ENCODE assay signal across 18 cellular contexts in genomic region chr1:226638001-226638601, GRCh38.
DNase-seq lines count a peak whose midpoint lies in the region; ATAC-seq, FAIRE-seq and TF ChIP-seq lines count a peak whose summit lies in the region.
"Had no signal": no experiment of that assay in that cellular context is flagged by ENCODE, and none has a peak within 500 bp of the region (broad histone marks: within the 10 kb centered on the region; RNA-seq: fewer than 3 reads in every experiment).

No MANE protein-coding gene starts in this region.

- H3K36me3 ChIP-seq in CD8-positive, alpha-beta memory T cell (ENCODE audit: insufficient read depth, low read length), result peaks cover 48% of the 10 kb centered on the region
- H3K36me3 ChIP-seq in gastrocnemius medialis, result peaks cover 0 to 7% of the 10 kb centered on the region in 2 donors

- H3K27me3 ChIP-seq in CD8-positive, alpha-beta memory T cell (ENCODE audit: insufficient read depth, low read length, poor library complexity, severe bottlenecking), result no peaks in the 10 kb centered on the region
- H3K27me3 ChIP-seq in right cardiac atrium (ENCODE audit: control insufficient read depth, insufficient read depth) (no peaks in the 10 kb centered on the region), gastrocnemius medialis (no peaks in the 10 kb centered on the region)
- H3K27me3 ChIP-seq: neutrophil had no signal

- FAIRE-seq in GM12891 (lab: Jason Lieb, UNC), result no peak
- FAIRE-seq: frontal cortex, HTR-8/SVneo had no signal

- H3K36me3 Mint-ChIP-seq in CD8-positive, alpha-beta memory T cell, result peaks cover 1 to 90% (median 4%) of the 10 kb centered on the region in 3 donors
- peaks cover 57% of the 10 kb centered on the region for H3K36me3 Mint-ChIP-seq in activated naive CD4-positive, alpha-beta T cell treated with anti-CD3 and anti-CD28 coated beads, Interleukin-2, amount 10 ng/mL, durations not matched to agents 7 days and 5 days
- H3K36me3 Mint-ChIP-seq: WTC11 had no signal

- TF ChIP-seq CTCF in gastrocnemius medialis (IDR thresholded peaks at IDR 0.05 in 4 of 5, conservative IDR thresholded peaks at IDR 0.05 in 1 of 5), result no peak

- H3K4me3 ChIP-seq in CD8-positive, alpha-beta memory T cell (ENCODE audit: low read length), result no peak overlapping the region
- no peak overlapping the region for H3K4me3 ChIP-seq in right cardiac atrium (ENCODE audit: low read length)
- no peak overlapping the region for H3K4me3 ChIP-seq in gastrocnemius medialis

- no peak for ATAC-seq in right cardiac atrium
- ATAC-seq in gastrocnemius medialis, result peak in 1 of 2 donors; percentile 11
- no peak for ATAC-seq in GM21367 (IDR thresholded peaks at IDR 0.05; ENCODE audit: unreplicated experiment)
- ATAC-seq in HG03108 (IDR thresholded peaks at IDR 0.05; ENCODE audit: unreplicated experiment), result no peak
- ATAC-seq: activated naive CD4-positive, alpha-beta T cell treated with anti-CD3 and anti-CD28 coated beads, Interleukin-2, amount 50 U/mL, for 72 hours; SK-N-SH treated with all-trans-retinoic acid at 6 μM for 48 hours had no signal

- in situ Hi-C loops in gastrocnemius medialis (cut with MboI; ENCODE audit: low sequenced_read_pairs in 4 of 4), result loop anchor here in 1 of 4 donors (5.0 to 25.0 kb wide), 2 partner anchors 49 to 799 kb away; no protein-coding TSS in a partner anchor

- peak in 1 of 5 donors; percentile 39 for DNase-seq in CD8-positive, alpha-beta memory T cell
- DNase-seq in activated naive CD4-positive, alpha-beta T cell treated with anti-CD3 and anti-CD28 coated beads, Interleukin-2, amount 10 ng/mL, durations not matched to agents 7 days and 5 days, result peak; percentile 17
- DNase-seq in right cardiac atrium, result peak in 2 of 3 donors; percentile 45 to 56
- peak in 1 of 2 donors; percentile 14 for DNase-seq in gastrocnemius medialis
- DNase-seq in GM12891 (ENCODE audit: insufficient read length, low spot score), result no peak
- DNase-seq in GOT3 (lab: John Stamatoyannopoulos, UW), result no peak
- DNase-seq: NCI-H1092; stimulated activated CD4-positive, alpha-beta T cell treated with anti-CD3 and anti-CD28 coated beads, Interleukin-1b, Interleukin-23, amount 100 ng/mL, for 48 hours; stimulated activated naive CD4-positive, alpha-beta T cell had no signal

- H3K27me3 Mint-ChIP-seq in CD8-positive, alpha-beta memory T cell, result no peaks in the 10 kb centered on the region
- H3K27me3 Mint-ChIP-seq in activated naive CD4-positive, alpha-beta T cell treated with anti-CD3 and anti-CD28 coated beads, Interleukin-2, amount 10 ng/mL, durations not matched to agents 7 days and 5 days, result peaks cover 4% of the 10 kb centered on the region

- TF ChIP-seq POLR2A in gastrocnemius medialis (IDR thresholded peaks at IDR 0.05) (no peak), GM12891 (IDR thresholded peaks at IDR 0.05; ENCODE audit: low read depth, low read length) (no peak)

- peak overlapping the region in 5 of 8 donors; percentile 17 to 70 (median 47) for H3K27ac Mint-ChIP-seq in CD8-positive, alpha-beta memory T cell
- H3K27ac Mint-ChIP-seq in activated naive CD4-positive, alpha-beta T cell treated with anti-CD3 and anti-CD28 coated beads, Interleukin-2, amount 10 ng/mL, durations not matched to agents 7 days and 5 days, result peak overlapping the region; percentile 37
- H3K27ac Mint-ChIP-seq: WTC11 had no signal

- WGBS in right cardiac atrium, result 57% methylated on average over 10 of the region's 10 CpGs

- intact Hi-C loops in right cardiac atrium (cut with DNase I) (loop anchor here in 1 of 4 donors (10.0 kb wide), 1 partner anchor 97 kb away; the partner anchor contains the start of gene ITPKB), gastrocnemius medialis (cut with DNase I; ENCODE audit: low total_unique reads) (loop anchor here (5.0 kb wide), 1 partner anchor 99 kb away; the partner anchor contains the start of gene ITPKB)

- POLR2A ChIA-PET in CD8-positive, alpha-beta memory T cell (lab: Charles Lee), result interaction anchor here (0.5 to 0.9 kb wide), 2 partner anchors 14 to 162 kb away, joined by 3 to 7 read pairs; no protein-coding TSS in a partner anchor

- CTCF ChIA-PET in CD8-positive, alpha-beta memory T cell (lab: Charles Lee), result interaction anchor here (1.2 to 1.4 kb wide), 4 partner anchors 10 to 177 kb away, joined by 3 to 4 read pairs (median 3); no protein-coding TSS in a partner anchor
- CTCF ChIA-PET in activated naive CD4-positive, alpha-beta T cell treated with anti-CD3 and anti-CD28 coated beads, Interleukin-2, amount 10 ng/mL, durations not matched to agents 7 days and 5 days (lab: Charles Lee), result interaction anchor here (1.0 to 1.6 kb wide), 3 partner anchors 12 to 191 kb away, joined by 3 read pairs; no protein-coding TSS in a partner anchor

- no peak overlapping the region for H3K4me3 Mint-ChIP-seq in CD8-positive, alpha-beta memory T cell
- no peak overlapping the region for H3K4me3 Mint-ChIP-seq in activated naive CD4-positive, alpha-beta T cell treated with anti-CD3 and anti-CD28 coated beads, Interleukin-2, amount 10 ng/mL, durations not matched to agents 7 days and 5 days
- H3K4me3 Mint-ChIP-seq: CD14-positive monocyte, WTC11 had no signal

- no peak overlapping the region for H3K27ac ChIP-seq in CD8-positive, alpha-beta memory T cell (ENCODE audit: low read depth, low read length)
- H3K27ac ChIP-seq in right cardiac atrium (ENCODE audit: low read length) (no peak overlapping the region), gastrocnemius medialis (peak overlapping the region; percentile 59 to 71 (median 68))
- H3K27ac ChIP-seq: neutrophil had no signal

- H3K4me1 ChIP-seq in CD8-positive, alpha-beta memory T cell (ENCODE audit: insufficient read depth, low read length), result peaks cover 51% of the 10 kb centered on the region
- H3K4me1 ChIP-seq in right cardiac atrium (ENCODE audit: control insufficient read depth, insufficient read depth, low read length) (no peaks in the 10 kb centered on the region), gastrocnemius medialis (peaks cover 26 to 28% of the 10 kb centered on the region in 2 donors)

- H3K9me3 Mint-ChIP-seq in CD8-positive, alpha-beta memory T cell, result no peaks in the 10 kb centered on the region
- no peaks in the 10 kb centered on the region for H3K9me3 Mint-ChIP-seq in activated naive CD4-positive, alpha-beta T cell treated with anti-CD3 and anti-CD28 coated beads, Interleukin-2, amount 10 ng/mL, durations not matched to agents 7 days and 5 days
- H3K9me3 Mint-ChIP-seq: activated naive CD4-positive, alpha-beta T cell treated with anti-CD3 and anti-CD28 coated beads, Interleukin-2, amount 50 U/mL, for 72 hours; CD14-positive monocyte; WTC11 had no signal

- no peaks in the 10 kb centered on the region for H3K9me3 ChIP-seq in CD8-positive, alpha-beta memory T cell (ENCODE audit: low read length)
- H3K9me3 ChIP-seq in right cardiac atrium (ENCODE audit: control insufficient read depth, low read length) (no peaks in the 10 kb centered on the region), gastrocnemius medialis (no peaks in the 10 kb centered on the region)
- H3K9me3 ChIP-seq: neutrophil had no signal

- H3K4me1 Mint-ChIP-seq in CD8-positive, alpha-beta memory T cell, result peaks cover 41 to 56% (median 42%) of the 10 kb centered on the region in 3 donors
- H3K4me1 Mint-ChIP-seq in activated naive CD4-positive, alpha-beta T cell treated with anti-CD3 and anti-CD28 coated beads, Interleukin-2, amount 10 ng/mL, durations not matched to agents 7 days and 5 days, result peaks cover 54% of the 10 kb centered on the region

TF ChIP-seq in GM12891, 5 proteins besides CTCF, POLR2A, EP300 and RAD21:
- TF ChIP-seq SPI1 (IDR thresholded peaks at IDR 0.05; ENCODE audit: low read depth, low read length), result no peak
- no peak for TF ChIP-seq PAX5 (IDR thresholded peaks at IDR 0.05; ENCODE audit: insufficient read depth, low read length, severe bottlenecking)
- TF ChIP-seq POLR2AphosphoS5 (IDR thresholded peaks at IDR 0.05; ENCODE audit: low read depth, low read length), result no peak
- TF ChIP-seq TAF1 (IDR thresholded peaks at IDR 0.05; ENCODE audit: low read depth, low read length), result no peak
- TF ChIP-seq POU2F2 (IDR thresholded peaks at IDR 0.05; ENCODE audit: low read depth, low read length), result no peak
TF ChIP-seq in GM12891: peak in this region for 0.

Comparison
In these comparisons a context has a peak if more than half of its experiments do, and no peak if none do; other contexts are left out.
1. DNase-seq: peak in activated naive CD4-positive, alpha-beta T cell treated with anti-CD3 and anti-CD28 coated beads, Interleukin-2, amount 10 ng/mL, durations not matched to agents 7 days and 5 days (single experiment) and right cardiac atrium (2 of 3); none in GM12891 (single experiment) and GOT3 (single experiment).
2. H3K27ac ChIP-seq: peak in gastrocnemius medialis (4 of 4); none in CD8-positive, alpha-beta memory T cell (single experiment) and right cardiac atrium (single experiment).